1 cellular context compared by ENCODE assay signal in the genomic region with DNA sequence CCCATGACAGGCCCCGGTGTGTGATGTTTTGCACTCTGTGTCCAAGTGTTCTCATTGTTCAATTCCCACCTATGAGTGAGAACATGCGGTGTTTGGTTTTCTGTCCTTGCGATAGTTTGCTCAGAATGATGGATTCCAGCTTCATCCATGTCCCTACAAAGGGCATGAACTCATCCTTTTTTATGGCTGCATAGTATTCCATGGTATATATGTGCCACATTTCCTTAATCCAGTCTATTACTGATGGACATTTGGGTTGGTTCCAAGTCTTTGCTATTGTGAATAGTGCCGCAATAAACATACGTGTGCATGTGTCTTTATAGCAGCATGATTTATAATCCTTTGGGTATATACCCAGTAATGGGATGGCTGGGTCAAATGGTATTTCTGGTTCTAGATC.
TF ChIP-seq lines count a peak whose summit lies in the region.

No MANE protein-coding gene starts in this region.

TF ChIP-seq in K562, 482 proteins besides CTCF, POLR2A, EP300 and RAD21 (continued from another document):
- TF ChIP-seq, protein P1, sequence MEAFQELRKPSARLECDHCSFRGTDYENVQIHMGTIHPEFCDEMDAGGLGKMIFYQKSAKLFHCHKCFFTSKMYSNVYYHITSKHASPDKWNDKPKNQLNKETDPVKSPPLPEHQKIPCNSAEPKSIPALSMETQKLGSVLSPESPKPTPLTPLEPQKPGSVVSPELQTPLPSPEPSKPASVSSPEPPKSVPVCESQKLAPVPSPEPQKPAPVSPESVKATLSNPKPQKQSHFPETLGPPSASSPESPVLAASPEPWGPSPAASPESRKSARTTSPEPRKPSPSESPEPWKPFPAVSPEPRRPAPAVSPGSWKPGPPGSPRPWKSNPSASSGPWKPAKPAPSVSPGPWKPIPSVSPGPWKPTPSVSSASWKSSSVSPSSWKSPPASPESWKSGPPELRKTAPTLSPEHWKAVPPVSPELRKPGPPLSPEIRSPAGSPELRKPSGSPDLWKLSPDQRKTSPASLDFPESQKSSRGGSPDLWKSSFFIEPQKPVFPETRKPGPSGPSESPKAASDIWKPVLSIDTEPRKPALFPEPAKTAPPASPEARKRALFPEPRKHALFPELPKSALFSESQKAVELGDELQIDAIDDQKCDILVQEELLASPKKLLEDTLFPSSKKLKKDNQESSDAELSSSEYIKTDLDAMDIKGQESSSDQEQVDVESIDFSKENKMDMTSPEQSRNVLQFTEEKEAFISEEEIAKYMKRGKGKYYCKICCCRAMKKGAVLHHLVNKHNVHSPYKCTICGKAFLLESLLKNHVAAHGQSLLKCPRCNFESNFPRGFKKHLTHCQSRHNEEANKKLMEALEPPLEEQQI (IDR thresholded peaks at IDR 0.05) = 0 out of 2 replicates have a peak, but pooled peaks have one; percentile 35
- TF ChIP-seq KDM1A (IDR thresholded peaks at IDR 0.05) = peak in 1 of 2 experiments; percentile 69; a peak in 1 of 4 replicates
